8 cellular contexts compared by ENCODE assay signal in the genomic region with DNA sequence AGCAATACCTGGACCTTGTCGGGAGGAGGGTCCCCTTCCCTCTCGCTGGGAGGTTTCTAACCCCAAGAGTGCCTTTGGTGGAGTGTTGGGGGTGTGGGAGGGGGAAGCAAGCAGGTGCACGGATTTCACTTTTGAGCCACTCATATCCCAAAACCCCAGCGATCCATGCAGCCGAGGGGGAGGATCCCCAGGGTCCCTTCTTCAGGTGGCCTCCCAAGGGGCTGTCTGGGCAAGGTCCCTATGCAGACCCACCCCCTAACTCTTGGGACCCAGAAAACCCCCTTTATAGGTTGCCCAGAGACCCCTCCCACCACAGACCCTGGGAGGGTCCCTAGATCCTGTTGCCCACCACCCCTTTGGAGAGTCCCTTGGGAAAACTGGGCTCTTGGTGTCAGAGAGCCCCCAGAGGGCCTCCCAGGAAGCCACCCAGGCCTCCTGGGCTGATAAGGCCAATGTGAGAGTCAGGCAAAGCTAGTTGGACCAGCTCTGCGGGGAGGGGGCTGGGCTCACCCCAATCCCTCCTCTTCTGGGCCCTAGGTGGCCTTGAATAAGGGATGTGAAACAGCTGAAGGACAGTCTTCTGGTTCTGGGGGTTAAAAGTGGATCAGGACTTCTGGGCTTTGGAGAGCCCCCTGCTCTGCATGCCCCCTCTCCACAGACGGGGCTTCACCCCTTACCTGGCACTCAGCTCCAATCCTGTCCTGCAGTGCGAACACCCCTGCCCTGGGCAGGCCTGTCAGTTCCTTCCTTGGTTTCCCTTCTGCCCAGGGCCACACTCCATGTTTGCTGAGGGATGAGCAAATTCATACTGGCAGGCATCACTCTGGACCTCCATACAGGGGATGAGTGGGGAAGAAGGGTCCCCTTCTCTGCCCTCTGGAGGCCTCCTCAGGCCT. TPM values are rescaled to one million over a fixed set of nuclear protein-coding genes. Genes with fewer than 3 reads are reported as not detected.
DNase-seq lines count a peak whose midpoint lies in the region; ATAC-seq, FAIRE-seq and TF ChIP-seq lines count a peak whose summit lies in the region.

No MANE protein-coding gene starts in this region.

- intact Hi-C loops in activated CD4-positive, alpha-beta T cell treated with anti-CD3 and anti-CD28 coated beads for 36 hours (cut with DNase I, micrococcal nuclease) = loop anchor here in 1 of 2 experiments (10.0 kb wide), 1 partner anchor 134 kb away; a partner anchor contains a TSS

- H3K4me1 Mint-ChIP-seq in activated CD4-positive, alpha-beta T cell treated with anti-CD3 and anti-CD28 coated beads for 36 hours = peaks cover 19% of the 10 kb centered on the region

- peak overlapping the region; percentile 55 for H3K4me3 ChIP-seq in bronchial epithelial cell (ENCODE audit: low read depth, low read length)
- H3K4me3 ChIP-seq in lung = peak overlapping the region; percentile 36

- H3K36me3 ChIP-seq in bronchial epithelial cell (ENCODE audit: control insufficient read depth, insufficient read depth, low read length) = peaks cover 2% of the 10 kb centered on the region
- no peaks in the 10 kb centered on the region for H3K36me3 ChIP-seq in lung (ENCODE audit: control insufficient read depth in 2 of 2, insufficient read depth in 2 of 2, low read length in 2 of 2)

- H3K27me3 Mint-ChIP-seq in activated CD4-positive, alpha-beta T cell treated with anti-CD3 and anti-CD28 coated beads for 36 hours = peaks cover 10% of the 10 kb centered on the region

- H3K4me3 Mint-ChIP-seq in activated CD4-positive, alpha-beta T cell treated with anti-CD3 and anti-CD28 coated beads for 36 hours = peak overlapping the region; percentile 41

- H3K27ac ChIP-seq in lung (ENCODE audit: low read depth in 1 of 2, low read length in 1 of 2) = peak overlapping the region in 1 of 2 donors; percentile 89
- H3K27ac ChIP-seq in temporal lobe (ENCODE audit: low read depth, low read length) = peak overlapping the region; percentile 90

- H3K9me3 ChIP-seq in lung (ENCODE audit: control insufficient read depth in 2 of 2, insufficient read depth in 1 of 2, low read length in 1 of 2) = no peaks in the 10 kb centered on the region

- 42 to 52% methylated on average over 8 of the region's 8 CpGs for WGBS in lung, 2 donors

- ATAC-seq in activated CD4-positive, alpha-beta T cell treated with anti-CD3 and anti-CD28 coated beads for 36 hours = no peak
- ATAC-seq in lung (ENCODE audit: insufficient read depth, low FRiP score) (no peak), HG03565 (IDR thresholded peaks at IDR 0.05; ENCODE audit: unreplicated experiment) (no peak)

- no peaks in the 10 kb centered on the region for H3K36me3 Mint-ChIP-seq in activated CD4-positive, alpha-beta T cell treated with anti-CD3 and anti-CD28 coated beads for 36 hours (ENCODE audit: low read depth)

- no peak overlapping the region for H3K27ac Mint-ChIP-seq in activated CD4-positive, alpha-beta T cell treated with anti-CD3 and anti-CD28 coated beads for 36 hours

- FAIRE-seq in bronchial epithelial cell (lab: Jason Lieb, UNC) = no peak

- no peaks in the 10 kb centered on the region for H3K9me3 Mint-ChIP-seq in activated CD4-positive, alpha-beta T cell treated with anti-CD3 and anti-CD28 coated beads for 36 hours (ENCODE audit: low read depth)

- POLR2A ChIA-PET in activated CD4-positive, alpha-beta T cell treated with anti-CD3 and anti-CD28 coated beads for 36 hours (lab: Charles Lee) = no interaction called here

- TF ChIP-seq CTCF in bronchial epithelial cell (IDR thresholded peaks at IDR 0.05; ENCODE audit: insufficient read depth, low read length, severe bottlenecking) (no peak), lung (IDR thresholded peaks at IDR 0.05; ENCODE audit: control extremely low read depth, extremely low read depth) (no peak)

- CTCF ChIA-PET in activated CD4-positive, alpha-beta T cell treated with anti-CD3 and anti-CD28 coated beads for 36 hours (lab: Charles Lee) = interaction anchor here (0.8 kb wide), 1 partner anchor 73 kb away, joined by 3 read pairs; no protein-coding TSS in a partner anchor

- H3K27me3 ChIP-seq in bronchial epithelial cell (ENCODE audit: control insufficient read depth, insufficient read depth, low read length) (no peaks in the 10 kb centered on the region), lung (ENCODE audit: control insufficient read depth, insufficient read depth) (no peaks in the 10 kb centered on the region)

- peaks cover 0 to 15% of the 10 kb centered on the region in 2 donors for H3K4me1 ChIP-seq in lung (ENCODE audit: control insufficient read depth in 2 of 2, insufficient read depth in 2 of 2, low read length in 2 of 2)

- no peak for DNase-seq in activated CD4-positive, alpha-beta T cell treated with anti-CD3 and anti-CD28 coated beads for 36 hours
- no peak for DNase-seq in activated CD4-positive, alpha-beta T cell treated with anti-CD3 and anti-CD28 coated beads, Interleukin-2, amount 50 U/mL, for 48 hours
- DNase-seq in bronchial epithelial cell (ENCODE audit: low read depth) (peak; percentile 29), lung (ENCODE audit: low spot score) (no peak), HPDE6-E6E7 (ENCODE audit: extremely low spot score) (no peak), NCI-H1048 (lab: John Stamatoyannopoulos, UW) (no peak)

RNA-seq across cellular contexts. Expression of a gene that starts 0.9 kb away (rescaled TPM):
- 10 to 100 TPM; 10.9 to 13.5 TPM for total RNA-seq in activated CD4-positive, alpha-beta T cell treated with anti-CD3 and anti-CD28 coated beads for 36 hours
- total RNA-seq in bronchial epithelial cell = 24.2 and 45.7 TPM in 2 replicates
- total RNA-seq in lung = 10 to 100 TPM; 21.0 to 55.3 TPM
- 10 to 100 TPM; 16.9 to 21.6 TPM for polyA plus RNA-seq in lung
- total RNA-seq in temporal lobe = 5.7 TPM

RNA-seq across cellular contexts. Expression of a gene that starts 8.6 kb away (rescaled TPM):
- under 1 TPM; 0.19 to 0.46 TPM for total RNA-seq in activated CD4-positive, alpha-beta T cell treated with anti-CD3 and anti-CD28 coated beads for 36 hours
- total RNA-seq in bronchial epithelial cell = 0.26 TPM in 2 replicates
- total RNA-seq in lung = 10 to 100 TPM; 10.3 to 28.8 TPM
- polyA plus RNA-seq in lung = 1 to 10 TPM; 4.2 to 5.7 TPM
- total RNA-seq in temporal lobe = 0.74 TPM

RNA-seq across cellular contexts. Expression of a gene that starts 39.8 kb away (rescaled TPM):
- total RNA-seq in activated CD4-positive, alpha-beta T cell treated with anti-CD3 and anti-CD28 coated beads for 36 hours = 10 to 100 TPM in 1 of 2 experiments, 1 to 10 TPM in 1; 9.2 to 12.1 TPM
- total RNA-seq in bronchial epithelial cell = 121 and 171 TPM in 2 replicates
- 10 to 100 TPM; 18.2 to 26.8 TPM for total RNA-seq in lung
- 10 to 100 TPM; 10.2 to 32.3 TPM for polyA plus RNA-seq in lung
- total RNA-seq in temporal lobe = 9.1 TPM
